Comparison of ENCODE assay signal across 8 cellular contexts in genomic region chr17:78497115-78497540, GRCh38.
DNase-seq lines count a peak whose midpoint lies in the region; ATAC-seq and TF ChIP-seq lines count a peak whose summit lies in the region.

No MANE protein-coding gene starts in this region.

- H2BK15ac ChIP-seq in neuronal stem cell (ENCODE audit: low read length), result no peak overlapping the region

- peak overlapping the region; percentile 46 for H3K18ac ChIP-seq in neuronal stem cell (ENCODE audit: low read length)

- in situ Hi-C loops in transverse colon (cut with MboI; ENCODE audit: low pct_ligation_motif_present in 1 of 4, low pct_unique_long_range_greater_than_20kb in 1 of 4, low sequenced_read_pairs in 3 of 4), result loop anchor here in 1 of 4 donors (10.0 to 25.0 kb wide), 2 partner anchors 208 to 315 kb away; no protein-coding TSS in a partner anchor

- H3K36me3 Mint-ChIP-seq in activated T-helper 17 cell treated with anti-CD3 and anti-CD28 coated beads, Interleukin-2, amount 50 U/mL, for 72 hours (ENCODE audit: low read depth), result no peaks in the 10 kb centered on the region

- H3K79me2 ChIP-seq in PC-3 (ENCODE audit: low read length), result no peaks in the 10 kb centered on the region

- no peaks in the 10 kb centered on the region for H3K27me3 Mint-ChIP-seq in activated T-helper 17 cell treated with anti-CD3 and anti-CD28 coated beads, Interleukin-2, amount 50 U/mL, for 72 hours

- H3K9me2 ChIP-seq in PC-3 (replicated peaks; ENCODE audit: low read length), result no peaks in the 10 kb centered on the region

- TF ChIP-seq POLR2A in transverse colon (IDR thresholded peaks at IDR 0.05), result no peak

- no peaks in the 10 kb centered on the region for H3K36me3 ChIP-seq in PC-3 (ENCODE audit: low read depth, low read length)
- H3K36me3 ChIP-seq in neuronal stem cell (replicated peaks in 1 of 2; ENCODE audit: control insufficient read depth in 2 of 2, insufficient read depth in 2 of 2, low read length in 2 of 2), result no peaks in the 10 kb centered on the region
- no peaks in the 10 kb centered on the region for H3K36me3 ChIP-seq in transverse colon

- peak; percentile 55 for DNase-seq in DMS153 treated with DMSO at 0.1 percent for 48 hours (lab: John Stamatoyannopoulos, UW; ENCODE audit: unreplicated experiment)
- peak; percentile 91 for DNase-seq in PC-3
- DNase-seq in fibroblast of villous mesenchyme (ENCODE audit: low read depth), result peak; percentile 83
- peak; percentile 61 for DNase-seq in neuronal stem cell (ENCODE audit: low spot score)
- peak; percentile 67 for DNase-seq in transverse colon

- peak overlapping the region; percentile 95 for H2BK12ac ChIP-seq in neuronal stem cell (ENCODE audit: low read length)

- POLR2A ChIA-PET in PC-3 (lab: Charles Lee; ENCODE audit: unreplicated experiment), result interaction anchor here (0.6 kb wide), 1 partner anchor 202 kb away, joined by 4 read pairs; no protein-coding TSS in a partner anchor

- H3K4me2 ChIP-seq in PC-3 (ENCODE audit: low read length) (no peak overlapping the region), neuronal stem cell (ENCODE audit: insufficient read depth, low read length, poor library complexity, severe bottlenecking) (no peak overlapping the region)

- H3K4me3 ChIP-seq in PC-3 (ENCODE audit: low read length) (no peak overlapping the region), fibroblast of villous mesenchyme (ENCODE audit: low read depth, low read length) (no peak overlapping the region), neuronal stem cell (ENCODE audit: low read length in 2 of 2) (no peak overlapping the region), transverse colon (no peak overlapping the region)

- H2BK5ac ChIP-seq in neuronal stem cell (ENCODE audit: low read length), result no peak overlapping the region

- H3K27me3 ChIP-seq in PC-3 (ENCODE audit: low read length), result no peaks in the 10 kb centered on the region
- peaks cover 0 to 27% (median 2%) of the 10 kb centered on the region in 3 experiments for H3K27me3 ChIP-seq in neuronal stem cell (ENCODE audit: control insufficient read depth in 3 of 3, insufficient read depth in 3 of 3, low read depth in 1 of 3, low read length in 3 of 3)
- no peaks in the 10 kb centered on the region for H3K27me3 ChIP-seq in transverse colon

- BruUV-seq in PC-3 (replicated peaks; lab: Mats Ljungman, UMichigan), result no TSS peak

- no peaks in the 10 kb centered on the region for H3K79me1 ChIP-seq in neuronal stem cell (ENCODE audit: low read depth, low read length)

- H2AFZ ChIP-seq in PC-3 (ENCODE audit: low read length) (no peak overlapping the region), neuronal stem cell (ENCODE audit: low read length) (peak overlapping the region; percentile 11)

- H4K91ac ChIP-seq in neuronal stem cell (ENCODE audit: low read depth, low read length, poor library complexity), result no peak overlapping the region

- no peak overlapping the region for H3K14ac ChIP-seq in neuronal stem cell (ENCODE audit: low read length)

- ATAC-seq in PC-3 (peak; percentile 98), HG02870 (IDR thresholded peaks at IDR 0.05; ENCODE audit: unreplicated experiment) (no peak)
- ATAC-seq in activated T-helper 17 cell treated with anti-CD3 and anti-CD28 coated beads, Interleukin-2, amount 50 U/mL, for 72 hours (replicated peaks), result peak; percentile 71

- no peaks in the 10 kb centered on the region for H3K4me1 ChIP-seq in PC-3 (ENCODE audit: insufficient read depth, low read length)
- H3K4me1 ChIP-seq in neuronal stem cell (ENCODE audit: control insufficient read depth in 2 of 2, insufficient read depth in 1 of 2, low read depth in 1 of 2, low read length in 2 of 2), result peaks cover 4% of the 10 kb centered on the region in 2 donors
- no peaks in the 10 kb centered on the region for H3K4me1 ChIP-seq in transverse colon

- H3F3A ChIP-seq in PC-3 (ENCODE audit: low read length, unreplicated experiment), result no peaks in the 10 kb centered on the region

- no peak overlapping the region for H2AK5ac ChIP-seq in neuronal stem cell (ENCODE audit: low read depth, low read length)

- no peak overlapping the region for H3K4ac ChIP-seq in neuronal stem cell (ENCODE audit: low read length)

- TF ChIP-seq EP300 in transverse colon (IDR thresholded peaks at IDR 0.05; ENCODE audit: low read depth), result no peak

- CTCF ChIA-PET in PC-3 (lab: Charles Lee), result interaction anchor here (0.5 to 1.1 kb wide), 5 partner anchors 63 to 1953 kb away, joined by 3 to 5 read pairs (median 4); no protein-coding TSS in a partner anchor

- TF ChIP-seq CTCF in LNCAP (IDR thresholded peaks at IDR 0.05) (peak; percentile 79), PC-3 (conservative IDR thresholded peaks at IDR 0.05; ENCODE audit: low read depth, low read length) (peak; percentile 92), fibroblast of villous mesenchyme (IDR thresholded peaks at IDR 0.05; ENCODE audit: insufficient read depth, low read depth, low read length) (peak; percentile 78), transverse colon (IDR thresholded peaks at IDR 0.05) (peak; percentile 58 to 73 (median 65))

- H3K9me3 ChIP-seq in PC-3 (ENCODE audit: low read length), result no peaks in the 10 kb centered on the region
- H3K9me3 ChIP-seq in neuronal stem cell (replicated peaks in 1 of 2; ENCODE audit: control insufficient read depth in 2 of 2, insufficient read depth in 1 of 2, low read depth in 1 of 2, low read length in 2 of 2), result no peaks in the 10 kb centered on the region
- no peaks in the 10 kb centered on the region for H3K9me3 ChIP-seq in transverse colon

- no peak overlapping the region for H3K9ac ChIP-seq in PC-3 (ENCODE audit: low read length)
- H3K9ac ChIP-seq in neuronal stem cell (ENCODE audit: low read depth, low read length, poor library complexity), result no peak overlapping the region

- intact Hi-C loops in PC-3 (cut with micrococcal nuclease) (loop anchor here (1.0 kb wide), 3 partner anchors 77 to 248 kb away; no protein-coding TSS in a partner anchor), transverse colon (cut with DNase I; ENCODE audit: low total_unique reads) (loop anchor here (5.0 to 10.0 kb wide), 3 partner anchors 210 to 300 kb away; no protein-coding TSS in a partner anchor)

- no peaks in the 10 kb centered on the region for H3K4me1 Mint-ChIP-seq in activated T-helper 17 cell treated with anti-CD3 and anti-CD28 coated beads, Interleukin-2, amount 50 U/mL, for 72 hours

- WGBS in neuronal stem cell (ENCODE audit: extremely low coverage in 2 of 2, insufficient read length in 2 of 2, insufficient replicate concordance in 1 of 2), 2 donors, result no CpG with 5 or more reads among the region's 10 CpGs
- WGBS in transverse colon (ENCODE audit: low coverage in 1 of 2), 2 donors, result 32% methylated on average over 9 of the region's 10 CpGs; no CpG with 5 or more reads in 1 of the 2 donors

- no peak overlapping the region for H2BK120ac ChIP-seq in neuronal stem cell (ENCODE audit: low read depth, low read length)

- no peak overlapping the region for H3K4me3 Mint-ChIP-seq in activated T-helper 17 cell treated with anti-CD3 and anti-CD28 coated beads, Interleukin-2, amount 50 U/mL, for 72 hours

- no peak overlapping the region for H3K27ac Mint-ChIP-seq in activated T-helper 17 cell treated with anti-CD3 and anti-CD28 coated beads, Interleukin-2, amount 50 U/mL, for 72 hours

- H4K8ac ChIP-seq in neuronal stem cell (ENCODE audit: low read depth, low read length), result no peak overlapping the region

- H4K20me1 ChIP-seq in PC-3 (ENCODE audit: low read length), result no peaks in the 10 kb centered on the region

- no peak overlapping the region for H3K27ac ChIP-seq in PC-3 (ENCODE audit: low read length)
- no peak overlapping the region for H3K27ac ChIP-seq in neuronal stem cell (replicated peaks; ENCODE audit: low read length)
- no peak overlapping the region for H3K27ac ChIP-seq in transverse colon

- H3K23ac ChIP-seq in neuronal stem cell (ENCODE audit: low read depth, low read length, poor library complexity), result no peak overlapping the region

- no peaks in the 10 kb centered on the region for H3K9me3 Mint-ChIP-seq in activated T-helper 17 cell treated with anti-CD3 and anti-CD28 coated beads, Interleukin-2, amount 50 U/mL, for 72 hours
